In genomic region chr15:72796515-72797337, GRCh38 we compare ENCODE assay signal across 8 cellular contexts. TPM values are rescaled to one million over a fixed set of nuclear protein-coding genes. Genes with fewer than 3 reads are reported as not detected.
A peak's percentile ranks its signal among the peaks of the same experiment; 100 is the strongest.
DNase-seq lines count a peak whose midpoint lies in the region; ATAC-seq and TF ChIP-seq lines count a peak whose summit lies in the region.

No MANE protein-coding gene starts in this region.

- TF ChIP-seq CTCF in DND-41 (IDR thresholded peaks at IDR 0.05; ENCODE audit: borderline replicate concordance, extremely low read depth, low read length, poor library complexity, severe bottlenecking), result peak; percentile 40
- TF ChIP-seq CTCF in heart left ventricle (IDR thresholded peaks at IDR 0.05), result peak; percentile 14 to 80 (median 68)

- H3K4me3 ChIP-seq in DND-41 (ENCODE audit: low read depth in 1 of 2, low read length in 2 of 2), result no peak overlapping the region
- H3K4me3 ChIP-seq in heart left ventricle, result peak overlapping the region; percentile 17 to 65 (median 52)

- H3K4me3 Mint-ChIP-seq in activated naive CD8-positive, alpha-beta T cell treated with anti-CD3 and anti-CD28 coated beads, Interleukin-2, amount 10 ng/mL, durations not matched to agents 7 days and 5 days, result peak overlapping the region; percentile 83

- H3K36me3 Mint-ChIP-seq in activated naive CD8-positive, alpha-beta T cell treated with anti-CD3 and anti-CD28 coated beads, Interleukin-2, amount 10 ng/mL, durations not matched to agents 7 days and 5 days, result peaks cover 2% of the 10 kb centered on the region

- H3K9me3 ChIP-seq in DND-41 (ENCODE audit: insufficient read depth, low read length, severe bottlenecking), result no peaks in the 10 kb centered on the region
- H3K9me3 ChIP-seq in heart left ventricle, result no peaks in the 10 kb centered on the region

- no peak overlapping the region for H3K27ac Mint-ChIP-seq in activated naive CD8-positive, alpha-beta T cell treated with anti-CD3 and anti-CD28 coated beads, Interleukin-2, amount 10 ng/mL, durations not matched to agents 7 days and 5 days

- H3K9me3 Mint-ChIP-seq in activated naive CD8-positive, alpha-beta T cell treated with anti-CD3 and anti-CD28 coated beads, Interleukin-2, amount 10 ng/mL, durations not matched to agents 7 days and 5 days, result no peaks in the 10 kb centered on the region

- H3K36me3 ChIP-seq in DND-41 (ENCODE audit: insufficient read depth, low read length), result no peaks in the 10 kb centered on the region
- no peaks in the 10 kb centered on the region for H3K36me3 ChIP-seq in heart left ventricle

- H3K4me1 ChIP-seq in DND-41 (ENCODE audit: insufficient read depth, low read length) (no peaks in the 10 kb centered on the region; the same call in 1 of the 2 replicates), heart left ventricle (peaks cover 0 to 15% (median 0%) of the 10 kb centered on the region in 12 donors)

- DNase-seq in DND-41 (no peak), HEK293T (ENCODE audit: extremely low spot score) (peak; percentile 82), RPMI8226 (peak; percentile 61), heart left ventricle (peak; percentile 33 to 73 (median 44)), posterior cingulate gyrus (peak in 8 of 10 donors; percentile 25 to 88 (median 49))
- peak; percentile 64 for DNase-seq in activated naive CD8-positive, alpha-beta T cell treated with anti-CD3 and anti-CD28 coated beads, Interleukin-2, amount 10 ng/mL, durations not matched to agents 7 days and 5 days

- H4K20me1 ChIP-seq in DND-41 (ENCODE audit: insufficient read depth, low read length), result no peaks in the 10 kb centered on the region

- POLR2A ChIA-PET in HEK293T (lab: Yijun Ruan, JAX), result interaction anchor here (1.6 kb wide), 1 partner anchor 254 kb away, joined by 3 read pairs; no protein-coding TSS in a partner anchor
- POLR2A ChIA-PET in activated naive CD8-positive, alpha-beta T cell treated with anti-CD3 and anti-CD28 coated beads, Interleukin-2, amount 10 ng/mL, durations not matched to agents 7 days and 5 days (lab: Charles Lee), result no interaction called here

- H3K27me3 Mint-ChIP-seq in activated naive CD8-positive, alpha-beta T cell treated with anti-CD3 and anti-CD28 coated beads, Interleukin-2, amount 10 ng/mL, durations not matched to agents 7 days and 5 days, result peaks cover 53% of the 10 kb centered on the region

- H3K79me2 ChIP-seq in DND-41 (ENCODE audit: insufficient read depth, low read length), result no peaks in the 10 kb centered on the region

- ATAC-seq in DND-41 (ENCODE audit: insufficient read depth, low read depth), result peak; percentile 66; the same call in 2 of the 3 replicates
- ATAC-seq in activated naive CD8-positive, alpha-beta T cell treated with anti-CD3 and anti-CD28 coated beads, Interleukin-2, amount 10 ng/mL, durations not matched to agents 7 days and 5 days (ENCODE audit: low read depth), result peak; percentile 80
- ATAC-seq in heart left ventricle, result peak in 3 of 4 donors; percentile 87 to 97 (median 90)
- ATAC-seq in GM21367 (IDR thresholded peaks at IDR 0.05; ENCODE audit: unreplicated experiment), result no peak
- ATAC-seq in HG03354 (IDR thresholded peaks at IDR 0.05; ENCODE audit: poor library complexity, severe bottlenecking, unreplicated experiment), result no peak

- H3K9ac ChIP-seq in DND-41 (ENCODE audit: low read depth, low read length), result no peak overlapping the region

- H3K27me3 ChIP-seq in DND-41 (ENCODE audit: insufficient read depth, low read length, poor library complexity) (peaks cover 5% of the 10 kb centered on the region), heart left ventricle (peaks cover 0 to 50% (median 5%) of the 10 kb centered on the region in 9 donors)

- 6 to 22% (median 9%) methylated on average over 21 to 72 of the region's 72 CpGs for WGBS in heart left ventricle, 4 donors

- peaks cover 7% of the 10 kb centered on the region for H3K4me1 Mint-ChIP-seq in activated naive CD8-positive, alpha-beta T cell treated with anti-CD3 and anti-CD28 coated beads, Interleukin-2, amount 10 ng/mL, durations not matched to agents 7 days and 5 days

- intact Hi-C loops in heart left ventricle (cut with DNase I) (loop anchor here in 9 of 10 donors (1.0 to 10.0 kb wide), 6 partner anchors 282 to 478 kb away; no protein-coding TSS in a partner anchor), posterior cingulate gyrus (cut with DNase I) (loop anchor here (2.0 to 5.0 kb wide), 2 partner anchors 286 to 476 kb away; no protein-coding TSS in a partner anchor)

- peak overlapping the region; percentile 22; the same call in 1 of the 2 replicates for H3K4me2 ChIP-seq in DND-41 (ENCODE audit: insufficient read depth, low read length)

- CTCF ChIA-PET in HEK293T (lab: Yijun Ruan, JAX), result interaction anchor here (0.5 to 1.3 kb wide), 2 partner anchors 361 to 447 kb away, joined by 3 to 4 read pairs; no protein-coding TSS in a partner anchor

- peak overlapping the region; percentile 33 for H2AFZ ChIP-seq in DND-41 (ENCODE audit: low read depth, low read length)

- no peak overlapping the region for H3K27ac ChIP-seq in DND-41 (ENCODE audit: low read length)
- peak overlapping the region in 1 of 12 donors; percentile 41 for H3K27ac ChIP-seq in heart left ventricle

- no peak for TF ChIP-seq POLR2A in heart left ventricle (IDR thresholded peaks at IDR 0.05)

TF ChIP-seq in HEK293T, 16 proteins besides CTCF, POLR2A, EP300 and RAD21:
- no peak for TF ChIP-seq L3MBTL2 (conservative IDR thresholded peaks at IDR 0.05)
- TF ChIP-seq FOXM1 (IDR thresholded peaks at IDR 0.05; ENCODE audit: borderline replicate concordance), result peak; percentile 73
- no peak for TF ChIP-seq SP1 (IDR thresholded peaks at IDR 0.05)
- TF ChIP-seq HDGF (IDR thresholded peaks at IDR 0.05; ENCODE audit: borderline replicate concordance), result no peak
- no peak for TF ChIP-seq FOXA1 (IDR thresholded peaks at IDR 0.05)
- TF ChIP-seq PKNOX1 (IDR thresholded peaks at IDR 0.05), result no peak
- no peak for TF ChIP-seq ARNT (IDR thresholded peaks at IDR 0.05)
- TF ChIP-seq TARDBP (IDR thresholded peaks at IDR 0.05), result 0 out of 2 replicates have a peak, but pooled peaks have one; percentile 26
- no peak for TF ChIP-seq NFRKB (IDR thresholded peaks at IDR 0.05)
TF ChIP-seq in HEK293T: peak in this region for 2.

RNA-seq across cellular contexts. Expression of gene ADPGK, which starts 13.2 kb away (rescaled TPM):
- total RNA-seq in activated naive CD8-positive, alpha-beta T cell treated with anti-CD3 and anti-CD28 coated beads, Interleukin-2, amount 10 ng/mL, durations not matched to agents 7 days and 5 days, result 10 to 100 TPM; 76.1 to 79.2 TPM
- total RNA-seq in heart left ventricle, result 10 to 100 TPM in 5 of 9 donors, 1 to 10 TPM in 4; 7.1 to 31.7 (median 10.4) TPM
- polyA plus RNA-seq in heart left ventricle, result 10 to 100 TPM in 1 of 2 donors, 1 to 10 TPM in 1; 9.1 to 14.3 TPM

Comparison
In these comparisons a context has a peak if more than half of its experiments do, and no peak if none do; other contexts are left out.
1. ATAC-seq: peak in DND-41 (single experiment), activated naive CD8-positive, alpha-beta T cell treated with anti-CD3 and anti-CD28 coated beads, Interleukin-2, amount 10 ng/mL, durations not matched to agents 7 days and 5 days (single experiment) and heart left ventricle (3 of 4); none in GM21367 (single experiment) and HG03354 (single experiment).
2. H3K4me3 ChIP-seq: peak in heart left ventricle (12 of 12); none in DND-41 (0 of 2).